8 cellular contexts compared by ENCODE assay signal in genomic region chr19:1401138-1401888, GRCh38. TPM values are rescaled to one million over a fixed set of nuclear protein-coding genes. Genes with fewer than 3 reads are reported as not detected.
DNase-seq lines count a peak whose midpoint lies in the region; ATAC-seq and TF ChIP-seq lines count a peak whose summit lies in the region.

GAMT (minus strand) TSS chr19:1401542; CDS start chr19:1401476, 66 bp downstream.

- H3K4me3 ChIP-seq in endodermal cell (ENCODE audit: low read length) (peak within 1 kb of the TSS; percentile 78), mucosa of rectum (ENCODE audit: low read length in 2 of 2) (peak within 1 kb of the TSS; percentile 52 to 55)

- intact Hi-C loops in activated CD8-positive, alpha-beta T cell treated with anti-CD3 and anti-CD28 coated beads for 36 hours (cut with micrococcal nuclease): loop anchor here (2.0 kb wide), 1 partner anchor 17 kb away; no protein-coding TSS in a partner anchor

- H3K36me3 Mint-ChIP-seq in activated CD8-positive, alpha-beta T cell treated with anti-CD3 and anti-CD28 coated beads for 36 hours (ENCODE audit: low read depth): no peaks in the 10 kb centered on the region
- H3K36me3 Mint-ChIP-seq in endodermal cell (ENCODE audit: low read depth): peaks cover 5% of the 10 kb centered on the region
- no peaks in the 10 kb centered on the region for H3K36me3 Mint-ChIP-seq in stimulated activated naive CD8-positive, alpha-beta T cell treated with anti-CD3 and anti-CD28 coated beads, Interleukin-15, Interleukin-2, amounts not matched to agents 100 ng/mL and 50 ng/mL, for 24 hours (ENCODE audit: low read depth)

- H3K9ac ChIP-seq in endodermal cell (ENCODE audit: extremely low read depth, low read length, poor library complexity, severe bottlenecking) (no peak within 1 kb of the TSS), mucosa of rectum (ENCODE audit: low read depth in 1 of 2, low read length in 2 of 2) (peak within 1 kb of the TSS; percentile 32 to 48)

- no peaks in the 10 kb centered on the region for H3K36me3 ChIP-seq in endodermal cell (ENCODE audit: control insufficient read depth, insufficient read depth, low read length)
- no peaks in the 10 kb centered on the region for H3K36me3 ChIP-seq in mucosa of rectum (ENCODE audit: control insufficient read depth in 2 of 2, insufficient read depth in 2 of 2, low read length in 2 of 2)

- peak within 1 kb of the TSS; percentile 72 for H3K4me3 Mint-ChIP-seq in activated CD8-positive, alpha-beta T cell treated with anti-CD3 and anti-CD28 coated beads for 36 hours
- peak within 1 kb of the TSS; percentile 60 for H3K4me3 Mint-ChIP-seq in endodermal cell
- H3K4me3 Mint-ChIP-seq in stimulated activated naive CD8-positive, alpha-beta T cell treated with anti-CD3 and anti-CD28 coated beads, Interleukin-15, Interleukin-2, amounts not matched to agents 100 ng/mL and 50 ng/mL, for 24 hours: peak within 1 kb of the TSS; percentile 74

- POLR2A ChIA-PET in GM10248 (lab: Yijun Ruan, JAX): no interaction called here
- POLR2A ChIA-PET in activated CD8-positive, alpha-beta T cell treated with anti-CD3 and anti-CD28 coated beads for 36 hours (lab: Charles Lee): no interaction called here

- TF ChIP-seq CTCF in GM10248 (IDR thresholded peaks at IDR 0.05; ENCODE audit: control extremely low read depth, extremely low read depth, low read depth, missing control alignments): peak; percentile 62
- peak; percentile 64 for TF ChIP-seq CTCF in activated CD8-positive, alpha-beta T cell treated with anti-CD3 and anti-CD28 coated beads for 36 hours (IDR thresholded peaks at IDR 0.05)
- peak; percentile 62 for TF ChIP-seq CTCF in endodermal cell (conservative IDR thresholded peaks at IDR 0.05)

- H3K9me3 ChIP-seq in endodermal cell (ENCODE audit: control insufficient read depth, low read length) (no peaks in the 10 kb centered on the region), mucosa of rectum (ENCODE audit: control insufficient read depth in 2 of 2, low read length in 2 of 2) (no peaks in the 10 kb centered on the region)

- ATAC-seq in activated CD8-positive, alpha-beta T cell treated with anti-CD3 and anti-CD28 coated beads for 36 hours: peak; percentile 77
- no peak for ATAC-seq in HG02973 (IDR thresholded peaks at IDR 0.05; ENCODE audit: unreplicated experiment)

- H3K27ac Mint-ChIP-seq in activated CD8-positive, alpha-beta T cell treated with anti-CD3 and anti-CD28 coated beads for 36 hours: no peak within 1 kb of the TSS
- H3K27ac Mint-ChIP-seq in endodermal cell: no peak within 1 kb of the TSS
- no peak within 1 kb of the TSS for H3K27ac Mint-ChIP-seq in stimulated activated naive CD8-positive, alpha-beta T cell treated with anti-CD3 and anti-CD28 coated beads, Interleukin-15, Interleukin-2, amounts not matched to agents 100 ng/mL and 50 ng/mL, for 24 hours

- H3K9me3 Mint-ChIP-seq in activated CD8-positive, alpha-beta T cell treated with anti-CD3 and anti-CD28 coated beads for 36 hours: no peaks in the 10 kb centered on the region
- no peaks in the 10 kb centered on the region for H3K9me3 Mint-ChIP-seq in endodermal cell
- no peaks in the 10 kb centered on the region for H3K9me3 Mint-ChIP-seq in stimulated activated naive CD8-positive, alpha-beta T cell treated with anti-CD3 and anti-CD28 coated beads, Interleukin-15, Interleukin-2, amounts not matched to agents 100 ng/mL and 50 ng/mL, for 24 hours

- CTCF ChIA-PET in GM10248 (lab: Yijun Ruan, JAX): interaction anchor here (0.7 to 1.3 kb wide), 2 partner anchors 122 to 123 kb away, joined by 3 to 6 read pairs; no protein-coding TSS in a partner anchor
- CTCF ChIA-PET in activated CD8-positive, alpha-beta T cell treated with anti-CD3 and anti-CD28 coated beads for 36 hours (lab: Charles Lee): no interaction called here

- H3K27me3 ChIP-seq in endodermal cell (ENCODE audit: control insufficient read depth, insufficient read depth, low read length, poor library complexity, severe bottlenecking): no peaks in the 10 kb centered on the region
- H3K27me3 ChIP-seq in mucosa of rectum (ENCODE audit: control insufficient read depth in 2 of 2, insufficient read depth in 2 of 2, low read length in 2 of 2): peaks cover 15 to 34% of the 10 kb centered on the region in 2 donors

- 4 to 6% methylated on average over 6 to 87 of the region's 87 CpGs for WGBS in endodermal cell (ENCODE audit: insufficient coverage in 1 of 2, insufficient read length in 1 of 2), 2 experiments

- H3K4me1 ChIP-seq in endodermal cell (ENCODE audit: control insufficient read depth, insufficient read depth, low read length) (no peaks in the 10 kb centered on the region), mucosa of rectum (ENCODE audit: control insufficient read depth in 2 of 2, insufficient read depth in 2 of 2, low read length in 2 of 2) (peaks cover 8 to 17% of the 10 kb centered on the region in 2 donors)

- peaks cover 16% of the 10 kb centered on the region for H3K4me1 Mint-ChIP-seq in activated CD8-positive, alpha-beta T cell treated with anti-CD3 and anti-CD28 coated beads for 36 hours (ENCODE audit: low read depth)
- peaks cover 2% of the 10 kb centered on the region for H3K4me1 Mint-ChIP-seq in endodermal cell
- H3K4me1 Mint-ChIP-seq in stimulated activated naive CD8-positive, alpha-beta T cell treated with anti-CD3 and anti-CD28 coated beads, Interleukin-15, Interleukin-2, amounts not matched to agents 100 ng/mL and 50 ng/mL, for 24 hours (ENCODE audit: low read depth): peaks cover 6% of the 10 kb centered on the region

- no peak within 1 kb of the TSS for H3K27ac ChIP-seq in endodermal cell (ENCODE audit: low read depth, low read length)
- no peak within 1 kb of the TSS for H3K27ac ChIP-seq in mucosa of rectum (ENCODE audit: low read depth in 2 of 2, low read length in 2 of 2)

- DNase-seq in GM10248 (ENCODE audit: extremely low spot score): peak; percentile 88
- peak; percentile 36 for DNase-seq in LHCN-M2 (ENCODE audit: low read depth)
- DNase-seq in activated CD8-positive, alpha-beta T cell treated with anti-CD3 and anti-CD28 coated beads for 36 hours: peak; percentile 59
- DNase-seq in endodermal cell: peak; percentile 77
- no peak for DNase-seq in HT-29 (ENCODE audit: low spot score)

- H3K27me3 Mint-ChIP-seq in activated CD8-positive, alpha-beta T cell treated with anti-CD3 and anti-CD28 coated beads for 36 hours: peaks cover 5% of the 10 kb centered on the region
- no peaks in the 10 kb centered on the region for H3K27me3 Mint-ChIP-seq in endodermal cell (ENCODE audit: insufficient read depth)
- peaks cover 3% of the 10 kb centered on the region for H3K27me3 Mint-ChIP-seq in stimulated activated naive CD8-positive, alpha-beta T cell treated with anti-CD3 and anti-CD28 coated beads, Interleukin-15, Interleukin-2, amounts not matched to agents 100 ng/mL and 50 ng/mL, for 24 hours

RNA-seq across cellular contexts. Expression of gene GAMT, which starts in this region (rescaled TPM):
- 100 and 110 TPM in 2 replicates for total RNA-seq in LHCN-M2 (2014; rRNA removed)
- 91.4 TPM for polyA plus RNA-seq in LHCN-M2 (2012)
- 10 to 100 TPM; 27.8 to 29.5 TPM for total RNA-seq in activated CD8-positive, alpha-beta T cell treated with anti-CD3 and anti-CD28 coated beads for 36 hours
- total RNA-seq in endodermal cell: 10 to 100 TPM; 38.4 to 49.6 TPM
- polyA plus RNA-seq in endodermal cell (2013, experiment 1 of 2): 35.0 TPM
- 29.8 TPM for polyA plus RNA-seq in endodermal cell (2013, experiment 2 of 2)
- 0.26 and 0.97 TPM in 2 replicates for total RNA-seq in HT-29 (2014; rRNA removed; shearing (Covaris generic))

Comparison
In these comparisons a context has a peak if more than half of its experiments do, and no peak if none do; other contexts are left out.
1. RNA of gene GAMT (total RNA-seq): 100 to 110 TPM in LHCN-M2, 38.4 to 49.6 TPM in endodermal cell and 27.8 to 29.5 TPM in activated CD8-positive, alpha-beta T cell treated with anti-CD3 and anti-CD28 coated beads for 36 hours; 0.26 to 0.97 TPM in HT-29; every median in the first group is over 10 times any median in the second.
2. Peak in every context shown above with its lines, with median percentiles within 50 percentile points of each other: CTCF ChIP-seq and H3K4me3 Mint-ChIP-seq.